ENCODE assay signal across 8 cellular contexts in genomic region chr4:4334798-4335520, GRCh38. TPM values are rescaled to one million over a fixed set of nuclear protein-coding genes. Genes with fewer than 3 reads are reported as not detected.
DNase-seq lines count a peak whose midpoint lies in the region; ATAC-seq and FAIRE-seq lines count a peak whose summit lies in the region.

No MANE protein-coding gene starts in this region.

- no peaks in the 10 kb centered on the region for H3K9me3 Mint-ChIP-seq in CD4-positive, CD25-positive, alpha-beta regulatory T cell
- no peaks in the 10 kb centered on the region for H3K9me3 Mint-ChIP-seq in activated naive CD8-positive, alpha-beta T cell treated with anti-CD3 and anti-CD28 coated beads for 36 hours

- ATAC-seq in CD4-positive, CD25-positive, alpha-beta regulatory T cell (ENCODE audit: low read depth in 2 of 2), result peak; percentile 80 to 84
- peak; percentile 74 for ATAC-seq in GM19372 (IDR thresholded peaks at IDR 0.05; ENCODE audit: low read depth, unreplicated experiment)
- peak in 1 of 2 donors; percentile 47 for ATAC-seq in right cardiac atrium

- no peaks in the 10 kb centered on the region for H3K36me3 Mint-ChIP-seq in CD4-positive, CD25-positive, alpha-beta regulatory T cell
- H3K36me3 Mint-ChIP-seq in activated naive CD8-positive, alpha-beta T cell treated with anti-CD3 and anti-CD28 coated beads for 36 hours, result no peaks in the 10 kb centered on the region

- no peaks in the 10 kb centered on the region for H3K27me3 ChIP-seq in CD4-positive, CD25-positive, alpha-beta regulatory T cell (ENCODE audit: control insufficient read depth, insufficient read depth, low read length)
- H3K27me3 ChIP-seq in right cardiac atrium (ENCODE audit: control insufficient read depth, insufficient read depth) (no peaks in the 10 kb centered on the region), small intestine (ENCODE audit: control insufficient read depth in 2 of 2, insufficient read depth in 2 of 2, low read length in 2 of 2) (no peaks in the 10 kb centered on the region)

- intact Hi-C loops in right cardiac atrium (cut with DNase I), result loop anchor here (5.0 kb wide), 2 partner anchors 78 to 83 kb away; no protein-coding TSS in a partner anchor

- H3K36me3 ChIP-seq in CD4-positive, CD25-positive, alpha-beta regulatory T cell (ENCODE audit: control insufficient read depth, insufficient read depth, low read length), result no peaks in the 10 kb centered on the region
- no peaks in the 10 kb centered on the region for H3K36me3 ChIP-seq in small intestine (ENCODE audit: control insufficient read depth in 2 of 2, insufficient read depth in 2 of 2, low read length in 2 of 2)

- H3K4me3 Mint-ChIP-seq in CD4-positive, CD25-positive, alpha-beta regulatory T cell, result peak overlapping the region in 1 of 4 donors; percentile 49
- H3K4me3 Mint-ChIP-seq in activated naive CD8-positive, alpha-beta T cell treated with anti-CD3 and anti-CD28 coated beads for 36 hours, result no peak overlapping the region

- no peak for FAIRE-seq in small intestine (lab: Jason Lieb, UNC)

- H3K27ac ChIP-seq in CD4-positive, CD25-positive, alpha-beta regulatory T cell (ENCODE audit: insufficient read depth, low read length, poor library complexity, severe bottlenecking), result no peak overlapping the region
- H3K27ac ChIP-seq in right cardiac atrium (ENCODE audit: low read length) (no peak overlapping the region), small intestine (ENCODE audit: low read depth in 1 of 2, low read length in 1 of 2) (no peak overlapping the region)

- DNase-seq in CD4-positive, CD25-positive, alpha-beta regulatory T cell, result peak; percentile 51 to 73 (median 70)
- DNase-seq in Jurkat, Clone E6-1 (ENCODE audit: low read depth, low spot score), result peak; percentile 71
- DNase-seq in SKM-1 treated with dmso at 0.1 percent for 144 hours (lab: John Stamatoyannopoulos, UW; ENCODE audit: unreplicated experiment) (peak; percentile 46), right cardiac atrium (peak; percentile 63 to 87 (median 83)), small intestine (peak; percentile 72), NCI-H128 (lab: John Stamatoyannopoulos, UW; ENCODE audit: unreplicated experiment) (no peak)
- DNase-seq in activated naive CD8-positive, alpha-beta T cell treated with anti-CD3 and anti-CD28 coated beads for 36 hours, result peak; percentile 77

- H3K4me1 ChIP-seq in CD4-positive, CD25-positive, alpha-beta regulatory T cell (ENCODE audit: control insufficient read depth, insufficient read depth, low read length, poor library complexity, severe bottlenecking), result peaks cover 4% of the 10 kb centered on the region
- H3K4me1 ChIP-seq in right cardiac atrium (ENCODE audit: control insufficient read depth, insufficient read depth, low read length) (peaks cover 1% of the 10 kb centered on the region), small intestine (ENCODE audit: control insufficient read depth in 2 of 2, insufficient read depth in 1 of 2, low read depth in 1 of 2, low read length in 1 of 2) (no peaks in the 10 kb centered on the region)

- 45% methylated on average over 21 of the region's 21 CpGs for WGBS in right cardiac atrium
- WGBS in small intestine, 3 donors, result 36 to 45% (median 41%) methylated on average over 21 of the region's 21 CpGs

- peaks cover 5% of the 10 kb centered on the region for H3K27me3 Mint-ChIP-seq in CD4-positive, CD25-positive, alpha-beta regulatory T cell
- no peaks in the 10 kb centered on the region for H3K27me3 Mint-ChIP-seq in activated naive CD8-positive, alpha-beta T cell treated with anti-CD3 and anti-CD28 coated beads for 36 hours

- H3K4me1 Mint-ChIP-seq in CD4-positive, CD25-positive, alpha-beta regulatory T cell, result peaks cover 0 to 8% (median 3%) of the 10 kb centered on the region in 4 donors
- peaks cover 11% of the 10 kb centered on the region for H3K4me1 Mint-ChIP-seq in activated naive CD8-positive, alpha-beta T cell treated with anti-CD3 and anti-CD28 coated beads for 36 hours

- no peaks in the 10 kb centered on the region for H3K9me3 ChIP-seq in CD4-positive, CD25-positive, alpha-beta regulatory T cell (ENCODE audit: control insufficient read depth in 2 of 2, low read length in 2 of 2)
- no peaks in the 10 kb centered on the region for H3K9me3 ChIP-seq in right cardiac atrium (ENCODE audit: control insufficient read depth, low read length)
- no peaks in the 10 kb centered on the region for H3K9me3 ChIP-seq in small intestine (ENCODE audit: control insufficient read depth, low read depth)

- no peak overlapping the region for H3K27ac Mint-ChIP-seq in CD4-positive, CD25-positive, alpha-beta regulatory T cell
- no peak overlapping the region for H3K27ac Mint-ChIP-seq in activated naive CD8-positive, alpha-beta T cell treated with anti-CD3 and anti-CD28 coated beads for 36 hours

- H3K4me3 ChIP-seq in CD4-positive, CD25-positive, alpha-beta regulatory T cell (ENCODE audit: low read depth, low read length), result no peak overlapping the region
- H3K4me3 ChIP-seq in Jurkat, Clone E6-1 (ENCODE audit: low read length), result peak overlapping the region; percentile 20
- H3K4me3 ChIP-seq in right cardiac atrium (ENCODE audit: low read length) (no peak overlapping the region), small intestine (ENCODE audit: low read depth in 1 of 2, low read length in 2 of 2) (no peak overlapping the region)

RNA-seq across cellular contexts. Expression of gene ZBTB49, which starts 44.9 kb away (rescaled TPM):
- 14.7 TPM for total RNA-seq in CD4-positive, CD25-positive, alpha-beta regulatory T cell
- 1 to 10 TPM; 3.8 to 4.7 (median 4.0) TPM for polyA plus RNA-seq in CD4-positive, CD25-positive, alpha-beta regulatory T cell
- polyA plus RNA-seq in Jurkat, Clone E6-1 (2012; ENCODE audit: insufficient read depth, insufficient read length), result 7.5 TPM
- total RNA-seq in activated naive CD8-positive, alpha-beta T cell treated with anti-CD3 and anti-CD28 coated beads for 36 hours, result 1 to 10 TPM; 5.7 to 6.0 TPM
- 1 to 10 TPM; 4.2 to 6.0 (median 4.8) TPM for total RNA-seq in right cardiac atrium
- polyA plus RNA-seq in right cardiac atrium (2.2 TPM), small intestine (1 to 10 TPM; 1.8 to 2.7 (median 2.4) TPM)

RNA-seq across cellular contexts. Expression of gene LYAR, which starts 45.0 kb away (rescaled TPM):
- 14.3 TPM for total RNA-seq in CD4-positive, CD25-positive, alpha-beta regulatory T cell
- 10 to 100 TPM; 22.0 to 25.8 (median 23.1) TPM for polyA plus RNA-seq in CD4-positive, CD25-positive, alpha-beta regulatory T cell
- polyA plus RNA-seq in Jurkat, Clone E6-1 (2012; ENCODE audit: insufficient read depth, insufficient read length), result 95.9 TPM
- 100 to 1,000 TPM in 1 of 2 experiments, 10 to 100 TPM in 1; 97.6 to 106 TPM for total RNA-seq in activated naive CD8-positive, alpha-beta T cell treated with anti-CD3 and anti-CD28 coated beads for 36 hours
- 10 to 100 TPM; 10.0 to 12.4 (median 11.1) TPM for total RNA-seq in right cardiac atrium
- polyA plus RNA-seq in right cardiac atrium, result 15.0 TPM
- 10 to 100 TPM in 1 of 3 donors, 1 to 10 TPM in 2; 4.5 to 19.7 (median 7.6) TPM for polyA plus RNA-seq in small intestine

RNA-seq across cellular contexts. Expression of gene NSG1, which starts 51.9 kb away (rescaled TPM):
- 0.62 TPM for total RNA-seq in CD4-positive, CD25-positive, alpha-beta regulatory T cell
- polyA plus RNA-seq in CD4-positive, CD25-positive, alpha-beta regulatory T cell, result 1 to 10 TPM; 1.5 to 4.6 (median 2.9) TPM
- polyA plus RNA-seq in Jurkat, Clone E6-1 (2012; ENCODE audit: insufficient read depth, insufficient read length), result 38.1 TPM
- total RNA-seq in activated naive CD8-positive, alpha-beta T cell treated with anti-CD3 and anti-CD28 coated beads for 36 hours, result 1 to 10 TPM; 3.8 to 4.7 TPM
- 10 to 100 TPM in 1 of 4 donors, 1 to 10 TPM in 3; 6.2 to 16.2 (median 7.5) TPM for total RNA-seq in right cardiac atrium
- 4.9 TPM for polyA plus RNA-seq in right cardiac atrium
- 1 to 10 TPM in 1 of 3 donors, under 1 TPM in 1, not detected in 1; 0.27 to 8.2 TPM for polyA plus RNA-seq in small intestine
